29 cellular contexts compared by ENCODE assay signal in the genomic region with DNA sequence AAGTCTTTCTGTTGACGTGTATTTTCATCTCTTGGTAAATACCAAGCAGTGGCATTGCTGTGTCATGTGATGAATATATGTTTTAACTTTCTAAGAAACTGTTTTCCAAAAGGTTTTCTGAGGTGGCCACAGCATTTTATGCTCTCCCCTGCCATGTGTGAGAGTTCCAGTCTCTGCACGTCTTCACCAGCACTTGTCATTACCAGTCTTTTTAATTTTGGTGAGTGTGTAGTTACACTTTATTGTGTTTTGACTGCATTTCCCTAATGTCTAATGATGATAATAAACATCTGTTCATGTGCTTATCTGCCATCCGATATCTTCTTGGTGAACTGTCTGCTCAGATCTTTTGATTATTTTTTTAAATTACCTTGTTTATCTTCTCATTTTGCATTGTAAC.
"Had no signal": no experiment of that assay in that cellular context is flagged by ENCODE, and none has a peak within 500 bp of the region (broad histone marks: within the 10 kb centered on the region; RNA-seq: fewer than 3 reads in every experiment).

No MANE protein-coding gene starts in this region.

- H3K27me3 ChIP-seq: testis, thyroid gland, upper lobe of left lung, upper lobe of right lung, uterus, vagina had no signal

- H3K36me3 ChIP-seq: stomach, suprapubic skin, thoracic aorta, thyroid gland, tibial artery, tibial nerve, transverse colon, upper lobe of left lung, upper lobe of right lung, uterus, vagina had no signal

- DNase-seq: stimulated activated CD4-positive, alpha-beta T cell treated with anti-CD3 and anti-CD28 coated beads, Interleukin-2, amount 100 ng/mL, for 48 hours; stimulated activated CD4-positive, alpha-beta T cell treated with anti-CD3 and anti-CD28 coated beads, Interleukin-4, amount 100 ng/mL, for 1 hour; stimulated activated CD4-positive, alpha-beta T cell treated with anti-CD3 and anti-CD28 coated beads, Interleukin-4, amount 100 ng/mL, for 24 hours; stimulated activated CD4-positive, alpha-beta T cell treated with anti-CD3 and anti-CD28 coated beads, Interleukin-4, amount 100 ng/mL, for 4 hours; stimulated activated CD8-positive, alpha-beta memory T cell treated with anti-CD3 and anti-CD28 coated beads, Interleukin-4, amount 100 ng/mL, for 48 hours; stimulated activated naive B cell treated with anti-CD40 and anti-IgM and Interleukin-4, amounts not matched to agents 10 μg/mL and 1 μg/mL and 100 μg/mL, for 72 hours; stimulated activated naive CD4-positive, alpha-beta T cell; stimulated activated naive CD4-positive, alpha-beta T cell treated with Interleukin-2 at 50 U/mL for 16 hours; stimulated activated naive CD8-positive, alpha-beta T cell treated with anti-CD3 and anti-CD28 coated beads, Interleukin-15, amount 100 ng/mL, for 72 hours; stimulated activated naive CD8-positive, alpha-beta T cell treated with anti-CD3 and anti-CD28 coated beads, Interleukin-15, Interleukin-2, amounts not matched to agents 100 U/mL and 50 U/mL, for 24 hours; stomach; substantia nigra; testis; thyroid gland; tibial artery; transverse colon; trophoblast cell; upper lobe of left lung; upper lobe of right lung; uterus had no signal

- H3K27ac ChIP-seq: stomach, suprapubic skin, testis, thoracic aorta, thyroid gland, tibial artery, tibial nerve, transverse colon, upper lobe of left lung, upper lobe of right lung, uterus, vagina had no signal

- H3K4me1 ChIP-seq: stomach, suprapubic skin, testis, thyroid gland, tibial artery, tibial nerve, transverse colon, upper lobe of left lung, upper lobe of right lung, uterus, vagina had no signal

- H3K9me3 Mint-ChIP-seq: stimulated activated effector memory CD8-positive, alpha-beta T cell treated with anti-CD3 and anti-CD28 coated beads, Interleukin-12 subunit alpha, Interleukin-12 subunit beta, amount 100 ng/mL, for 72 hours; stimulated activated memory B cell treated with anti-CD40 and anti-IgM and Interleukin-4, amounts not matched to agents 10 μg/mL and 1 μg/mL and 100 μg/mL, for 72 hours; stimulated activated naive B cell treated with anti-CD40 and anti-IgM and Interleukin-4, amounts not matched to agents 10 μg/mL and 1 μg/mL and 100 μg/mL, for 72 hours; stimulated activated naive CD8-positive, alpha-beta T cell treated with anti-CD3 and anti-CD28 coated beads, Interleukin-15, amount 100 ng/mL, for 72 hours; stimulated activated naive CD8-positive, alpha-beta T cell treated with anti-CD3 and anti-CD28 coated beads, Interleukin-15, Interleukin-2, amounts not matched to agents 100 ng/mL and 50 ng/mL, for 24 hours; type B pancreatic cell had no signal

- H3K27ac Mint-ChIP-seq: stimulated activated effector memory CD8-positive, alpha-beta T cell treated with anti-CD3 and anti-CD28 coated beads, Interleukin-12 subunit alpha, Interleukin-12 subunit beta, amount 100 ng/mL, for 72 hours; stimulated activated memory B cell treated with anti-CD40 and anti-IgM and Interleukin-4, amounts not matched to agents 10 μg/mL and 1 μg/mL and 100 μg/mL, for 72 hours; stimulated activated naive B cell treated with anti-CD40 and anti-IgM and Interleukin-4, amounts not matched to agents 10 μg/mL and 1 μg/mL and 100 μg/mL, for 72 hours; stimulated activated naive CD8-positive, alpha-beta T cell treated with anti-CD3 and anti-CD28 coated beads, Interleukin-15, amount 100 ng/mL, for 72 hours; stimulated activated naive CD8-positive, alpha-beta T cell treated with anti-CD3 and anti-CD28 coated beads, Interleukin-15, Interleukin-2, amounts not matched to agents 100 ng/mL and 50 ng/mL, for 24 hours; type B pancreatic cell had no signal

- FAIRE-seq: urothelium cell line had no signal

- H3K4me3 ChIP-seq: stomach, suprapubic skin, testis, thoracic aorta, thyroid gland, tibial artery, tibial nerve, transverse colon, upper lobe of left lung, upper lobe of right lung, uterus, vagina had no signal

- H3K9me3 ChIP-seq: stomach, suprapubic skin, testis, thoracic aorta, thyroid gland, tibial artery, upper lobe of left lung, upper lobe of right lung, uterus, vagina had no signal

- H3K4me3 Mint-ChIP-seq: stimulated activated effector memory CD8-positive, alpha-beta T cell treated with anti-CD3 and anti-CD28 coated beads, Interleukin-12 subunit alpha, Interleukin-12 subunit beta, amount 100 ng/mL, for 72 hours; stimulated activated memory B cell treated with anti-CD40 and anti-IgM and Interleukin-4, amounts not matched to agents 10 μg/mL and 1 μg/mL and 100 μg/mL, for 72 hours; stimulated activated naive B cell treated with anti-CD40 and anti-IgM and Interleukin-4, amounts not matched to agents 10 μg/mL and 1 μg/mL and 100 μg/mL, for 72 hours; stimulated activated naive CD8-positive, alpha-beta T cell treated with anti-CD3 and anti-CD28 coated beads, Interleukin-15, amount 100 ng/mL, for 72 hours; stimulated activated naive CD8-positive, alpha-beta T cell treated with anti-CD3 and anti-CD28 coated beads, Interleukin-15, Interleukin-2, amounts not matched to agents 100 ng/mL and 50 ng/mL, for 24 hours; type B pancreatic cell had no signal

- H3K36me3 Mint-ChIP-seq: stimulated activated effector memory CD8-positive, alpha-beta T cell treated with anti-CD3 and anti-CD28 coated beads, Interleukin-12 subunit alpha, Interleukin-12 subunit beta, amount 100 ng/mL, for 72 hours; stimulated activated memory B cell treated with anti-CD40 and anti-IgM and Interleukin-4, amounts not matched to agents 10 μg/mL and 1 μg/mL and 100 μg/mL, for 72 hours; stimulated activated naive B cell treated with anti-CD40 and anti-IgM and Interleukin-4, amounts not matched to agents 10 μg/mL and 1 μg/mL and 100 μg/mL, for 72 hours; type B pancreatic cell had no signal
